Comparison of ENCODE assay signal across 2 cellular contexts in genomic region chr20:22999756-23000155, GRCh38.
TF ChIP-seq lines count a peak whose summit lies in the region.

No MANE protein-coding gene starts in this region.

TF ChIP-seq in A549, 52 proteins besides CTCF, POLR2A, EP300 and RAD21 (continued from another document and continues in another):
- TF ChIP-seq ATOH8 (CRISPR knock-in tag; IDR thresholded peaks at IDR 0.05; ENCODE audit: low read depth) (no peak), REST (IDR thresholded peaks at IDR 0.05) (no peak), RCOR1 (IDR thresholded peaks at IDR 0.05; ENCODE audit: low read depth, low read length) (no peak), NPAS2 (CRISPR knock-in tag; IDR thresholded peaks at IDR 0.05; ENCODE audit: borderline replicate concordance) (no peak), MAX (IDR thresholded peaks at IDR 0.05) (peak; percentile 83), HEYL (CRISPR knock-in tag; IDR thresholded peaks at IDR 0.05) (no peak), TP53 (CRISPR knock-in tag; IDR thresholded peaks at IDR 0.05) (no peak), ZFP36 (IDR thresholded peaks at IDR 0.05; ENCODE audit: borderline replicate concordance, partially characterized antibody) (no peak), RFX5 (IDR thresholded peaks at IDR 0.05) (no peak), JUNB (IDR thresholded peaks at IDR 0.05) (peak; percentile 79), MYC (IDR thresholded peaks at IDR 0.05; ENCODE audit: borderline replicate concordance, low read length) (no peak), FOSB (CRISPR knock-in tag; IDR thresholded peaks at IDR 0.05) (no peak), RNF2 (IDR thresholded peaks at IDR 0.05; ENCODE audit: borderline replicate concordance, low read depth) (no peak), KDM5A (IDR thresholded peaks at IDR 0.05) (no peak), HES2 (IDR thresholded peaks at IDR 0.05) (no peak), NR3C1 (IDR thresholded peaks at IDR 0.05) (no peak), POLR2AphosphoS2 (conservative IDR thresholded peaks at IDR 0.05; ENCODE audit: low read length) (no peak), USF2 (IDR thresholded peaks at IDR 0.05) (no peak), GATA3 (IDR thresholded peaks at IDR 0.05; ENCODE audit: borderline replicate concordance) (peak; percentile 67; the same call in 1 of the 2 replicates), FOXS1 (CRISPR knock-in tag; IDR thresholded peaks at IDR 0.05) (no peak), CBX2 (IDR thresholded peaks at IDR 0.05; ENCODE audit: borderline replicate concordance, low read depth) (no peak), HOXA7 (CRISPR knock-in tag; IDR thresholded peaks at IDR 0.05) (no peak), MAZ (IDR thresholded peaks at IDR 0.05; ENCODE audit: borderline replicate concordance, low read depth, low read length) (no peak), ELK1 (IDR thresholded peaks at IDR 0.05; ENCODE audit: low read depth, low read length) (no peak), E2F6 (IDR thresholded peaks at IDR 0.05; ENCODE audit: borderline replicate concordance, low read depth) (peak; percentile 69; the same call in 1 of the 2 replicates), JUN (IDR thresholded peaks at IDR 0.05) (peak; percentile 65 to 77; a peak in 4 of 5 replicates), SMC3 (IDR thresholded peaks at IDR 0.05) (peak; percentile 38; the same call in 1 of the 3 replicates), ESRRA (IDR thresholded peaks at IDR 0.05; ENCODE audit: borderline replicate concordance, low read length) (no peak), TFCP2L1 (CRISPR knock-in tag; IDR thresholded peaks at IDR 0.05) (no peak), SREBF2 (IDR thresholded peaks at IDR 0.05) (no peak), HOXB5 (CRISPR knock-in tag; IDR thresholded peaks at IDR 0.05) (peak; percentile 43; the same call in 1 of the 2 replicates), RARB (CRISPR knock-in tag; IDR thresholded peaks at IDR 0.05) (no peak)

TF ChIP-seq in IMR-90, 13 proteins besides CTCF, POLR2A, EP300 and RAD21 (continued from another document):
- TF ChIP-seq ELK1 (IDR thresholded peaks at IDR 0.05; ENCODE audit: borderline replicate concordance, low read depth, low read length): no peak
- TF ChIP-seq RCOR1 (IDR thresholded peaks at IDR 0.05; ENCODE audit: insufficient replicate concordance, low read length): no peak
- no peak for TF ChIP-seq RFX5 (IDR thresholded peaks at IDR 0.05; ENCODE audit: low read depth, low read length)
- no peak for TF ChIP-seq BHLHE40 (IDR thresholded peaks at IDR 0.05; ENCODE audit: low read depth, low read length)
- no peak for TF ChIP-seq CHD1 (IDR thresholded peaks at IDR 0.05; ENCODE audit: low read depth, low read length)
- no peak for TF ChIP-seq FOS (IDR thresholded peaks at IDR 0.05; ENCODE audit: low read depth, low read length)
- no peak for TF ChIP-seq NFE2L2 (IDR thresholded peaks at IDR 0.05; ENCODE audit: low read depth, low read length)
- TF ChIP-seq MAFK (IDR thresholded peaks at IDR 0.05; ENCODE audit: low read depth, low read length): no peak
- no peak for TF ChIP-seq CEBPB (IDR thresholded peaks at IDR 0.05; ENCODE audit: low read depth, low read length)
- no peak for TF ChIP-seq USF2 (IDR thresholded peaks at IDR 0.05; ENCODE audit: low read depth, low read length)
- TF ChIP-seq MAZ (IDR thresholded peaks at IDR 0.05; ENCODE audit: borderline replicate concordance, low read depth, low read length): no peak
